9 cellular contexts compared by ENCODE assay signal in the genomic region with DNA sequence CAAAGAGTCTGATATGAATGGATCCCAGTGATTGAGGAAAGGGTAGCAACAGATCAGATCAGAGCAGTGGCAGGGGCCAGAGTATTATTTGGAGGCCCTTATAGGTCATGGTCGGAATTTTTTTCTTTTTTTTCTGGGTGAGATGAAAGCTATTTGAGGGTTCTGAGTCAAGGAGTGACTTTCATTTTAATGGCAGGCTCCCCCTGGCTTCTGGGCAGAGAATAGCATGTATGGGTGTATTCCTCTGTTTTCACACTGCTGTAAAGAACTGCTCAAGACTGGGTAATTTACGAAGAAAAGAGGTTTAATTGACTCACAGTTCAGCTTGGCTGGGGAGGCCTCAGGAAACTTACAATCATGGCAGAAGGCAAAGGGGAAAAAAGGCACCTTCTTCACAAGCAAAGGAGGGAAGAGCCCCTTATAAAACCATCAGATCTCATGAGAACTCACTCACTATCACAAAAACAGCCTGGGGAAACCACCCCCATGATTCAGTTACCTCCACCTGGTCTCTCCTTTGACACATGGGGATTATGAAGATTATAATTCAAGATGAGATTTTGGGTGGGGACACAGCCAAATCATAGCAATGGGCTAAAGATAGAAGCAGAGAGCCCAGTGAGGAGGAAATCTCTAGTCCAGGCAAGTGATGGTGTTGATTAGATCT. TPM values are rescaled to one million over a fixed set of nuclear protein-coding genes. Genes with fewer than 3 reads are reported as not detected.
DNase-seq lines count a peak whose midpoint lies in the region; ATAC-seq, FAIRE-seq and TF ChIP-seq lines count a peak whose summit lies in the region.
"Had no signal": no experiment of that assay in that cellular context is flagged by ENCODE, and none has a peak within 500 bp of the region (broad histone marks: within the 10 kb centered on the region; RNA-seq: fewer than 3 reads in every experiment).

No MANE protein-coding gene starts in this region.

- H3K4me3 ChIP-seq in astrocyte (ENCODE audit: insufficient read depth, low read depth, low read length) = no peak overlapping the region

- H3K27ac ChIP-seq in astrocyte (ENCODE audit: low read depth, low read length) = no peak overlapping the region

- H3K4me1 Mint-ChIP-seq in astrocyte (ENCODE audit: low read depth, unreplicated experiment) (peaks cover 5% of the 10 kb centered on the region), memory B cell (peaks cover 59% of the 10 kb centered on the region)

- H3K27me3 Mint-ChIP-seq in astrocyte (ENCODE audit: low read depth, unreplicated experiment) (no peaks in the 10 kb centered on the region), memory B cell (no peaks in the 10 kb centered on the region)

- no peaks in the 10 kb centered on the region for H3K79me2 ChIP-seq in astrocyte (ENCODE audit: insufficient read depth, low read length)

- peak; percentile 10 for ATAC-seq in memory B cell (ENCODE audit: low read depth)
- ATAC-seq in HG02759 (IDR thresholded peaks at IDR 0.05; ENCODE audit: unreplicated experiment) = no peak

- no peaks in the 10 kb centered on the region for H3K27me3 ChIP-seq in astrocyte (ENCODE audit: insufficient read depth, low read length)

- peak; percentile 36 for TF ChIP-seq CTCF in astrocyte (IDR thresholded peaks at IDR 0.05; ENCODE audit: insufficient read depth, low read depth, low read length)

- no peaks in the 10 kb centered on the region for H3K4me1 ChIP-seq in astrocyte (ENCODE audit: insufficient read depth, low read length)

- H3K36me3 Mint-ChIP-seq in astrocyte (ENCODE audit: low read depth, unreplicated experiment) (peaks cover 30% of the 10 kb centered on the region), memory B cell (peaks cover 28% of the 10 kb centered on the region)

- no peaks in the 10 kb centered on the region for H4K20me1 ChIP-seq in astrocyte (ENCODE audit: insufficient read depth, low read length)

- FAIRE-seq in astrocyte (lab: Jason Lieb, UNC) (no peak), GM19239 (lab: Jason Lieb, UNC) (no peak)
- FAIRE-seq: colon had no signal

- H3K27ac Mint-ChIP-seq in astrocyte (ENCODE audit: unreplicated experiment) = no peak overlapping the region
- H3K27ac Mint-ChIP-seq in memory B cell = peak overlapping the region; percentile 98

- DNase-seq in activated gamma-delta T cell treated with Interleukin-2 at 50 U/mL for 16 hours = peak; percentile 39
- no peak for DNase-seq in activated gamma-delta T cell (lab: John Stamatoyannopoulos, UW)
- DNase-seq in RKO (ENCODE audit: low spot score) = peak; percentile 79
- DNase-seq in astrocyte (ENCODE audit: low read depth) = no peak
- peak in 1 of 2 donors; percentile 33 for DNase-seq in memory B cell (ENCODE audit: low spot score in 2 of 2)
- DNase-seq in GF-D8 (lab: John Stamatoyannopoulos, UW) = no peak
- DNase-seq in GM19239 (ENCODE audit: insufficient read length, low spot score) = no peak

- H2AFZ ChIP-seq in astrocyte (ENCODE audit: low read depth, low read length) = no peak overlapping the region

- H3K9me3 ChIP-seq in astrocyte (ENCODE audit: insufficient read depth, low read depth, low read length) = no peaks in the 10 kb centered on the region

- no peaks in the 10 kb centered on the region for H3K9me3 Mint-ChIP-seq in astrocyte (ENCODE audit: unreplicated experiment)
- peaks cover 1% of the 10 kb centered on the region for H3K9me3 Mint-ChIP-seq in memory B cell

- no peak overlapping the region for H3K9ac ChIP-seq in astrocyte (ENCODE audit: low read length)

- H3K4me3 Mint-ChIP-seq in astrocyte (ENCODE audit: unreplicated experiment) (no peak overlapping the region), memory B cell (peak overlapping the region; percentile 81)

- H3K36me3 ChIP-seq in astrocyte (ENCODE audit: insufficient read depth, low read length) = no peaks in the 10 kb centered on the region

- no peak overlapping the region for H3K4me2 ChIP-seq in astrocyte (ENCODE audit: low read length)

RNA-seq across cellular contexts. Expression of gene SLC6A16, which starts 3.0 kb away (rescaled TPM):
- 2.8 and 4.6 TPM in 2 replicates for total RNA-seq in astrocyte

RNA-seq across cellular contexts. Expression of gene CD37, which starts 7.2 kb away (rescaled TPM):
- 0.20 TPM in 1 of 2 replicates, not detected in the other for total RNA-seq in astrocyte

RNA-seq across cellular contexts. Expression of gene TEAD2, which starts 34.2 kb away (rescaled TPM):
- 46.5 and 58.2 TPM in 2 replicates for total RNA-seq in astrocyte

RNA-seq across cellular contexts. Expression of gene DKKL1, which starts 35.7 kb away (rescaled TPM):
- total RNA-seq in astrocyte = 0.89 and 1.1 TPM in 2 replicates

Comparison
In these comparisons a context has a peak if more than half of its experiments do, and no peak if none do; other contexts are left out.
1. DNase-seq: peak in activated gamma-delta T cell treated with Interleukin-2 at 50 U/mL for 16 hours (single experiment) and RKO (single experiment); none in activated gamma-delta T cell (single experiment), astrocyte (single experiment), GF-D8 (single experiment) and GM19239 (single experiment).